18 cellular contexts compared by ENCODE assay signal in genomic region chr16:22291860-22292692, GRCh38. TPM values are rescaled to one million over a fixed set of nuclear protein-coding genes. Genes with fewer than 3 reads are reported as not detected.
DNase-seq lines count a peak whose midpoint lies in the region; ATAC-seq and TF ChIP-seq lines count a peak whose summit lies in the region.
"Had no signal": no experiment of that assay in that cellular context is flagged by ENCODE, and none has a peak within 500 bp of the region (broad histone marks: within the 10 kb centered on the region; RNA-seq: fewer than 3 reads in every experiment).

No MANE protein-coding gene starts in this region.

- H3K36me3 ChIP-seq in BLaER1 (peaks cover 4% of the 10 kb centered on the region; the same call in 1 of the 2 replicates), HUES48 (ENCODE audit: control insufficient read depth, insufficient read depth, low read length) (no peaks in the 10 kb centered on the region), adipocyte (ENCODE audit: control insufficient read depth, insufficient read depth, low read length, severe bottlenecking) (no peaks in the 10 kb centered on the region), heart right ventricle (no peaks in the 10 kb centered on the region)
- H3K36me3 ChIP-seq: gastrocnemius medialis, right atrium auricular region had no signal

- DNase-seq in adipocyte (ENCODE audit: low read depth) (peak; percentile 46), fibroblast of villous mesenchyme (ENCODE audit: low read depth) (peak; percentile 72), NCI-H1436 (lab: John Stamatoyannopoulos, UW) (no peak), NCI-H1048 (lab: John Stamatoyannopoulos, UW) (no peak), heart right ventricle (no peak)
- DNase-seq: activated naive CD4-positive, alpha-beta T cell; DND-41; effector memory CD4-positive, alpha-beta T cell; gastrocnemius medialis; NCI-H2029; stimulated activated CD4-positive, alpha-beta T cell treated with anti-CD3 and anti-CD28 coated beads, Interleukin-2, amount 100 ng/mL, for 24 hours; T-helper 2 cell; testis had no signal

- 72 to 73% methylated on average over 4 of the region's 4 CpGs for WGBS in heart right ventricle, 2 donors

- no peaks in the 10 kb centered on the region for H3K27me3 ChIP-seq in BLaER1
- no peaks in the 10 kb centered on the region for H3K27me3 ChIP-seq in HUES48 (ENCODE audit: control insufficient read depth, insufficient read depth, low read length)
- H3K27me3 ChIP-seq in adipocyte (replicated peaks; ENCODE audit: control insufficient read depth, insufficient read depth, low read length), result no peaks in the 10 kb centered on the region
- no peaks in the 10 kb centered on the region for H3K27me3 ChIP-seq in heart right ventricle
- H3K27me3 ChIP-seq: gastrocnemius medialis, right atrium auricular region, testis had no signal

- no peak overlapping the region for H3K4me2 ChIP-seq in BLaER1

- H3K4me3 ChIP-seq in BLaER1 (no peak overlapping the region), HUES48 (ENCODE audit: low read depth, low read length) (no peak overlapping the region), adipocyte (ENCODE audit: low read length) (no peak overlapping the region), fibroblast of villous mesenchyme (ENCODE audit: low read depth, low read length) (no peak overlapping the region), heart right ventricle (no peak overlapping the region)
- H3K4me3 ChIP-seq: gastrocnemius medialis, right atrium auricular region, testis had no signal

- H3K27ac ChIP-seq in BLaER1 (0 out of 2 replicates have a peak overlapping the region, but pooled peaks have one; percentile 26), HUES48 (ENCODE audit: low read depth, low read length) (no peak overlapping the region), heart right ventricle (no peak overlapping the region)
- H3K27ac ChIP-seq: C4-2B, gastrocnemius medialis, right atrium auricular region, testis had no signal

- H3K4me1 ChIP-seq in BLaER1 (peaks cover 9% of the 10 kb centered on the region), HUES48 (ENCODE audit: control insufficient read depth, insufficient read depth, low read length) (peaks cover 8% of the 10 kb centered on the region; the same call in 1 of the 2 replicates), adipocyte (ENCODE audit: control insufficient read depth, insufficient read depth, low read length) (peaks cover 22% of the 10 kb centered on the region), heart right ventricle (peaks cover 0 to 8% (median 6%) of the 10 kb centered on the region in 9 donors)
- H3K4me1 ChIP-seq: gastrocnemius medialis, testis had no signal

- ATAC-seq in GM21526 (IDR thresholded peaks at IDR 0.05; ENCODE audit: low FRiP score, unreplicated experiment) (no peak), heart right ventricle (no peak)
- ATAC-seq: gastrocnemius medialis had no signal

- H3K9me3 ChIP-seq in BLaER1 (no peaks in the 10 kb centered on the region), HUES48 (ENCODE audit: control insufficient read depth, insufficient read depth, low read length) (no peaks in the 10 kb centered on the region), adipocyte (ENCODE audit: control insufficient read depth, low read length) (no peaks in the 10 kb centered on the region), heart right ventricle (no peaks in the 10 kb centered on the region)
- H3K9me3 ChIP-seq: gastrocnemius medialis, right atrium auricular region, testis had no signal

- H3K9ac ChIP-seq in BLaER1 (no peak overlapping the region), HUES48 (ENCODE audit: low read depth, low read length) (peak overlapping the region; percentile 12; the same call in 1 of the 2 replicates), adipocyte (ENCODE audit: low read length) (peak overlapping the region; percentile 70)

- intact Hi-C loops in heart right ventricle (cut with DNase I), result loop anchor here in 5 of 10 donors (5.0 to 10.0 kb wide), 3 partner anchors 45 to 287 kb away; partner anchors contain the start of genes MOSMO (in 3 of the 5), PDZD9 (in 3 of the 5) and EEF2K (in 1 of the 5)

- H4K20me1 ChIP-seq in BLaER1, result no peaks in the 10 kb centered on the region

- no peak for TF ChIP-seq CTCF in fibroblast of villous mesenchyme (IDR thresholded peaks at IDR 0.05; ENCODE audit: insufficient read depth, low read depth, low read length)
- TF ChIP-seq CTCF in heart right ventricle (IDR thresholded peaks at IDR 0.05), result no peak

RNA-seq across cellular contexts. Expression of gene POLR3E, which starts 5.1 kb away (rescaled TPM):
- total RNA-seq in fibroblast of villous mesenchyme, result 19.0 and 31.5 TPM in 2 replicates
- total RNA-seq in heart right ventricle, result 10 to 100 TPM; 27.8 to 40.7 (median 31.7) TPM
- polyA plus RNA-seq in heart right ventricle, result 10 to 100 TPM; 22.3 to 23.8 TPM

Comparison
In these comparisons a context has a peak if more than half of its experiments do, and no peak if none do; other contexts are left out.
1. DNase-seq: peak in adipocyte (single experiment) and fibroblast of villous mesenchyme (single experiment); none in NCI-H1436 (single experiment), NCI-H1048 (single experiment) and heart right ventricle (0 of 2).